ENCODE assay signal across 26 cellular contexts in the genomic region with DNA sequence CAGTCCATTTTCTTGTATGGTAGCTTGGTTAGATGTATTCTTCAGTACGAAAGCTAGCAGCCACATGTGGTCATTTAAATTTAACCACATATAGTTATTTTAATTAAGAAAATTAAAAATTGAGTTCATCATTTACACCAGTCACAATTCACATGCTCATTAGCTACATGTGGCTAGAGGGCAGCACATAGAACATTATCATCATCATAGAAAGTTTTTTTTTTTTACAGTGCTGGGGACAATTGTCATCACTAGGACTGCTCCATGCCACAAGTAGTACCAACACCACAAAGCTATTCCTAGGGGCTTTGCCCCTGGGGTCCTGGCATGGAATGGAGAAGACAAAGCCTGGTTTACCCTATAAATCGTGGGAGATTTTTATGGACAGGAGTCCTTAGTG. TPM values are rescaled to one million over a fixed set of nuclear protein-coding genes. Genes with fewer than 3 reads are reported as not detected.
"Had no signal": no experiment of that assay in that cellular context is flagged by ENCODE, and none has a peak within 500 bp of the region (broad histone marks: within the 10 kb centered on the region; RNA-seq: fewer than 3 reads in every experiment).

No MANE protein-coding gene starts in this region.

- H3K36me3 Mint-ChIP-seq: activated naive CD4-positive, alpha-beta T cell treated with anti-CD3 and anti-CD28 coated beads, Interleukin-2, amount 50 U/mL, for 24 hours; immature natural killer cell; naive thymus-derived CD8-positive, alpha-beta T cell had no signal

- ATAC-seq: activated CD8-positive, alpha-beta T cell treated with anti-CD3 and anti-CD28 coated beads for 36 hours; activated naive CD8-positive, alpha-beta T cell treated with anti-CD3 and anti-CD28 coated beads, Interleukin-2, amount 50 U/mL, for 24 hours; activated T-cell treated with anti-CD3 and anti-CD28 coated beads, Interleukin-2, amount 50 U/mL, for 4 hours; activated T-helper 17 cell treated with anti-CD3 and anti-CD28 coated beads, Interleukin-2, amount 50 U/mL, for 72 hours; gastroesophageal sphincter; lower lobe of right lung; naive thymus-derived CD8-positive, alpha-beta T cell; psoas muscle; T-helper 17 cell had no signal

- H3K27me3 Mint-ChIP-seq: activated CD8-positive, alpha-beta T cell treated with anti-CD3 and anti-CD28 coated beads for 36 hours; activated naive CD4-positive, alpha-beta T cell treated with anti-CD3 and anti-CD28 coated beads, Interleukin-2, amount 50 U/mL, for 24 hours; activated naive CD8-positive, alpha-beta T cell treated with anti-CD3 and anti-CD28 coated beads, Interleukin-2, amount 50 U/mL, for 24 hours; T-helper 17 cell had no signal

- H3K27me3 ChIP-seq: colonic mucosa, gastroesophageal sphincter, spleen, tibial nerve had no signal

- DNase-seq: activated CD4-positive, alpha-beta T cell treated with anti-CD3 and anti-CD28 coated beads, Interleukin-2, amount 50 U/mL, for 1 hour; activated CD4-positive, CD25-positive, alpha-beta regulatory T cell treated with anti-CD3 and anti-CD28 coated beads, Interleukin-2, amount 50 U/mL, for 72 hours; activated CD8-positive, alpha-beta T cell treated with anti-CD3 and anti-CD28 coated beads for 36 hours; activated naive CD8-positive, alpha-beta T cell treated with anti-CD3 and anti-CD28 coated beads, Interleukin-2, amount 50 U/mL, for 24 hours; activated T-cell treated with anti-CD3 and anti-CD28 coated beads, Interleukin-2, amount 50 U/mL, for 4 hours; amygdala; colonic mucosa; effector CD8-positive, alpha-beta T cell; hippocampal formation; immature natural killer cell; kidney; lower lobe of right lung; mesenchymal stem cell; naive thymus-derived CD8-positive, alpha-beta T cell; nucleus accumbens; psoas muscle; spleen; stimulated activated naive CD4-positive, alpha-beta T cell; T-helper 17 cell; T1000 had no signal

- H3K36me3 ChIP-seq: colonic mucosa, lower lobe of right lung, spleen had no signal

- H3K9me3 Mint-ChIP-seq: activated CD8-positive, alpha-beta T cell treated with anti-CD3 and anti-CD28 coated beads for 36 hours; activated naive CD8-positive, alpha-beta T cell treated with anti-CD3 and anti-CD28 coated beads, Interleukin-2, amount 50 U/mL, for 24 hours; activated T-cell treated with anti-CD3 and anti-CD28 coated beads, Interleukin-2, amount 50 U/mL, for 4 hours; naive thymus-derived CD8-positive, alpha-beta T cell; neural crest cell had no signal

- H3K4me1 Mint-ChIP-seq: activated naive CD4-positive, alpha-beta T cell treated with anti-CD3 and anti-CD28 coated beads, Interleukin-2, amount 50 U/mL, for 24 hours; activated naive CD8-positive, alpha-beta T cell treated with anti-CD3 and anti-CD28 coated beads, Interleukin-2, amount 50 U/mL, for 24 hours; activated T-helper 17 cell treated with anti-CD3 and anti-CD28 coated beads, Interleukin-2, amount 50 U/mL, for 72 hours; immature natural killer cell; naive thymus-derived CD8-positive, alpha-beta T cell; T-helper 17 cell had no signal

- H3K79me2 ChIP-seq: parathyroid adenoma had no signal

- H3K27ac Mint-ChIP-seq: activated CD8-positive, alpha-beta T cell treated with anti-CD3 and anti-CD28 coated beads for 36 hours; activated naive CD4-positive, alpha-beta T cell treated with anti-CD3 and anti-CD28 coated beads, Interleukin-2, amount 50 U/mL, for 24 hours; activated naive CD8-positive, alpha-beta T cell treated with anti-CD3 and anti-CD28 coated beads, Interleukin-2, amount 50 U/mL, for 24 hours; activated T-helper 17 cell treated with anti-CD3 and anti-CD28 coated beads, Interleukin-2, amount 50 U/mL, for 72 hours; immature natural killer cell; naive thymus-derived CD8-positive, alpha-beta T cell; T-helper 17 cell had no signal

- H3K9me3 ChIP-seq: colonic mucosa, gastroesophageal sphincter, lower lobe of right lung, psoas muscle, spleen, tibial nerve had no signal

- H3K4me3 ChIP-seq: colonic mucosa, gastroesophageal sphincter, lower lobe of right lung, psoas muscle, spleen, tibial nerve had no signal

- H3K4me1 ChIP-seq: colonic mucosa, lower lobe of right lung, parathyroid adenoma, psoas muscle, spleen had no signal

- H3K4me3 Mint-ChIP-seq: activated CD8-positive, alpha-beta T cell treated with anti-CD3 and anti-CD28 coated beads for 36 hours; activated naive CD4-positive, alpha-beta T cell treated with anti-CD3 and anti-CD28 coated beads, Interleukin-2, amount 50 U/mL, for 24 hours; activated naive CD8-positive, alpha-beta T cell treated with anti-CD3 and anti-CD28 coated beads, Interleukin-2, amount 50 U/mL, for 24 hours; activated T-cell treated with anti-CD3 and anti-CD28 coated beads, Interleukin-2, amount 50 U/mL, for 4 hours; activated T-helper 17 cell treated with anti-CD3 and anti-CD28 coated beads, Interleukin-2, amount 50 U/mL, for 72 hours; immature natural killer cell; naive thymus-derived CD8-positive, alpha-beta T cell; neural crest cell; T-helper 17 cell had no signal

- H3K27ac ChIP-seq: colonic mucosa, gastroesophageal sphincter, lower lobe of right lung, parathyroid adenoma, psoas muscle, spleen, tibial nerve had no signal

- H2AFZ ChIP-seq: parathyroid adenoma had no signal

RNA-seq across cellular contexts. Expression of a gene that starts 30.5 kb away (rescaled TPM):
- total RNA-seq: activated CD8-positive, alpha-beta T cell treated with anti-CD3 and anti-CD28 coated beads for 36 hours; activated T-helper 17 cell treated with anti-CD3 and anti-CD28 coated beads, Interleukin-2, amount 50 U/mL, for 72 hours; naive thymus-derived CD8-positive, alpha-beta T cell had no signal
- polyA plus RNA-seq: immature natural killer cell had no signal
